15 cellular contexts compared by ENCODE assay signal in genomic region chr16:11412965-11413887, GRCh38.
DNase-seq lines count a peak whose midpoint lies in the region; ATAC-seq, FAIRE-seq and TF ChIP-seq lines count a peak whose summit lies in the region.
"Had no signal": no experiment of that assay in that cellular context is flagged by ENCODE, and none has a peak within 500 bp of the region (broad histone marks: within the 10 kb centered on the region; RNA-seq: fewer than 3 reads in every experiment).

No MANE protein-coding gene starts in this region.

- no peak overlapping the region for H3K4me3 ChIP-seq in HepG2 (replicated peaks in 1 of 3; ENCODE audit: insufficient read depth in 1 of 3, low read depth in 2 of 3, low read length in 3 of 3)
- H3K4me3 ChIP-seq in right lobe of liver = no peak overlapping the region
- no peak overlapping the region for H3K4me3 ChIP-seq in bronchial epithelial cell (ENCODE audit: low read depth, low read length)
- H3K4me3 ChIP-seq in neural progenitor cell = no peak overlapping the region
- no peak overlapping the region for H3K4me3 ChIP-seq in SK-N-SH (ENCODE audit: low read depth in 2 of 2, low read length in 1 of 2)
- no peak overlapping the region for H3K4me3 ChIP-seq in Karpas-422 (ENCODE audit: low read length)
- H3K4me3 ChIP-seq: BLaER1 had no signal

- H3K79me2 ChIP-seq in HepG2 (ENCODE audit: insufficient read depth, low read length) (no peaks in the 10 kb centered on the region), neural progenitor cell (ENCODE audit: low read depth) (no peaks in the 10 kb centered on the region), SK-N-SH (ENCODE audit: insufficient read depth) (no peaks in the 10 kb centered on the region), Karpas-422 (ENCODE audit: low read length) (no peaks in the 10 kb centered on the region)

- ATAC-seq in HepG2 = no peak
- ATAC-seq in right lobe of liver = no peak
- ATAC-seq: HCT116 had no signal

- CTCF ChIA-PET in HepG2 (lab: Yijun Ruan, JAX; ENCODE audit: low intra/inter-chr PET ratio, low total read pairs) = no interaction called here
- CTCF ChIA-PET in SK-N-SH (lab: Yijun Ruan, JAX) = interaction anchor here (0.7 to 11.5 kb wide), 5 partner anchors 16 to 301 kb away, joined by 3 to 107 read pairs (median 3); no protein-coding TSS in a partner anchor

- POLR2A ChIA-PET in HepG2 (lab: Yijun Ruan, JAX) = no interaction called here
- POLR2A ChIA-PET in SK-N-SH (lab: Yijun Ruan, JAX) = no interaction called here

- no peaks in the 10 kb centered on the region for H3K9me3 ChIP-seq in HepG2 (ENCODE audit: low read length)
- no peaks in the 10 kb centered on the region for H3K9me3 ChIP-seq in right lobe of liver
- H3K9me3 ChIP-seq in neural progenitor cell (ENCODE audit: low read depth) = no peaks in the 10 kb centered on the region
- no peaks in the 10 kb centered on the region for H3K9me3 ChIP-seq in SK-N-SH
- H3K9me3 ChIP-seq in Karpas-422 (ENCODE audit: low read length) = no peaks in the 10 kb centered on the region
- H3K9me3 ChIP-seq: BLaER1 had no signal

- H3K4me1 Mint-ChIP-seq in neural progenitor cell = peaks cover 9% of the 10 kb centered on the region
- H3K4me1 Mint-ChIP-seq: CD4-positive, alpha-beta memory T cell had no signal

- TF ChIP-seq CTCF in HepG2 (CRISPR knock-in tag; IDR thresholded peaks at IDR 0.05) = no peak
- TF ChIP-seq CTCF in right lobe of liver (IDR thresholded peaks at IDR 0.05) = no peak
- TF ChIP-seq CTCF in bronchial epithelial cell (IDR thresholded peaks at IDR 0.05; ENCODE audit: insufficient read depth, low read length, severe bottlenecking) = no peak
- TF ChIP-seq CTCF in neural progenitor cell (IDR thresholded peaks at IDR 0.05) = no peak
- no peak for TF ChIP-seq CTCF in SK-N-SH (IDR thresholded peaks at IDR 0.05)

- H3K27me3 ChIP-seq in HepG2 (ENCODE audit: control insufficient read depth in 1 of 2, insufficient read depth in 2 of 2, low read length in 2 of 2) (peaks cover 23 to 55% of the 10 kb centered on the region in 2 experiments), right lobe of liver (no peaks in the 10 kb centered on the region), bronchial epithelial cell (ENCODE audit: control insufficient read depth, insufficient read depth, low read length) (no peaks in the 10 kb centered on the region), neural progenitor cell (no peaks in the 10 kb centered on the region), SK-N-SH (ENCODE audit: insufficient read depth) (no peaks in the 10 kb centered on the region), Karpas-422 (ENCODE audit: low read length) (no peaks in the 10 kb centered on the region)
- H3K27me3 ChIP-seq: BLaER1 had no signal

- no peak overlapping the region for H3K9ac ChIP-seq in HepG2 (ENCODE audit: insufficient read depth, low read depth, low read length)
- no peak overlapping the region for H3K9ac ChIP-seq in neural progenitor cell
- H3K9ac ChIP-seq in SK-N-SH = no peak overlapping the region
- no peak overlapping the region for H3K9ac ChIP-seq in Karpas-422 (ENCODE audit: low read length)
- H3K9ac ChIP-seq: BLaER1 had no signal

- H3K36me3 ChIP-seq in HepG2 (replicated peaks in 1 of 2; ENCODE audit: control insufficient read depth in 1 of 2, insufficient read depth in 2 of 2, low read length in 2 of 2) (no peaks in the 10 kb centered on the region), right lobe of liver (no peaks in the 10 kb centered on the region), bronchial epithelial cell (ENCODE audit: control insufficient read depth, insufficient read depth, low read length) (no peaks in the 10 kb centered on the region), neural progenitor cell (no peaks in the 10 kb centered on the region), SK-N-SH (replicated peaks in 1 of 2; ENCODE audit: control insufficient read depth in 1 of 2, insufficient read depth in 2 of 2, low read length in 1 of 2) (no peaks in the 10 kb centered on the region), Karpas-422 (ENCODE audit: insufficient read depth, low read length) (no peaks in the 10 kb centered on the region)
- H3K36me3 ChIP-seq: BLaER1 had no signal

- in situ Hi-C loops in HepG2 (cut with HindIII; ENCODE audit: extremely low pct_ligation_motif_present, low pct_unique_long_range_greater_than_20kb) = loop anchor here (25.0 kb wide), 1 partner anchor 99 kb away; no protein-coding TSS in a partner anchor

- WGBS in HepG2 (ENCODE audit: low lambda C conversion rate) = 12% methylated on average over 15 of the region's 15 CpGs
- 100% methylated on average over 1 of the region's 15 CpGs for WGBS in right lobe of liver (ENCODE audit: insufficient coverage, low coverage, low lambda C conversion rate, missing lambda C conversion rate)
- WGBS in SK-N-SH (ENCODE audit: low lambda C conversion rate) = 76% methylated on average over 8 of the region's 15 CpGs

- intact Hi-C loops in HepG2 (cut with micrococcal nuclease; ENCODE audit: unreplicated experiment) (no loop called here), right lobe of liver (cut with DNase I) (loop anchor here in 1 of 2 donors (10.0 kb wide), 1 partner anchor 102 kb away; no protein-coding TSS in a partner anchor)

- no peak for DNase-seq in HepG2 (ENCODE audit: low spot score)
- DNase-seq in right lobe of liver = no peak
- no peak for DNase-seq in bronchial epithelial cell (ENCODE audit: low read depth)
- DNase-seq in neural progenitor cell (ENCODE audit: low spot score) = no peak
- DNase-seq in SK-N-SH = no peak
- DNase-seq in kidney glomerular epithelial cell (lab: John Stamatoyannopoulos, UW) = no peak
- no peak for DNase-seq in Karpas-422
- DNase-seq: 8988T; CD4-positive, alpha-beta memory T cell; DMS79 treated with DMSO at 0.1 percent for 48 hours; GF-D8; GOT3 had no signal

- H2AFZ ChIP-seq in HepG2 (ENCODE audit: low read length) = no peak overlapping the region
- no peak overlapping the region for H2AFZ ChIP-seq in neural progenitor cell (replicated peaks)
- H2AFZ ChIP-seq in SK-N-SH (ENCODE audit: low read depth) = no peak overlapping the region
- no peak overlapping the region for H2AFZ ChIP-seq in Karpas-422 (ENCODE audit: low read length)

- H3K4me1 ChIP-seq in HepG2 (ENCODE audit: insufficient read depth, low read length) (peaks cover 1% of the 10 kb centered on the region; the same call in 1 of the 2 replicates), right lobe of liver (no peaks in the 10 kb centered on the region), neural progenitor cell (peaks cover 6% of the 10 kb centered on the region), SK-N-SH (ENCODE audit: control insufficient read depth in 1 of 2, insufficient read depth in 2 of 2, low read depth in 1 of 2, low read length in 1 of 2) (peaks cover 17 to 52% of the 10 kb centered on the region in 2 experiments), Karpas-422 (ENCODE audit: low read length) (peaks cover 7% of the 10 kb centered on the region)

- no TSS peak for BruUV-seq in HepG2 (replicated peaks; lab: Mats Ljungman, UMichigan)

- no peak for TF ChIP-seq EP300 in HepG2 (IDR thresholded peaks at IDR 0.05; ENCODE audit: low read depth in 2 of 2, low read length in 2 of 2)
- TF ChIP-seq EP300 in HepG2 (CRISPR knock-in tag; IDR thresholded peaks at IDR 0.05; ENCODE audit: borderline replicate concordance) = no peak
- TF ChIP-seq EP300 in SK-N-SH (IDR thresholded peaks at IDR 0.05; ENCODE audit: borderline replicate concordance in 1 of 2, low read depth in 1 of 2, low read length in 1 of 2) = no peak

- H3K9me2 ChIP-seq in SK-N-SH (no peaks in the 10 kb centered on the region), Karpas-422 (replicated peaks; ENCODE audit: insufficient read depth, low read length) (no peaks in the 10 kb centered on the region)

- TF ChIP-seq POLR2A in HepG2 (IDR thresholded peaks at IDR 0.05; ENCODE audit: insufficient read depth in 1 of 2, low read depth in 2 of 2, low read length in 2 of 2) (no peak), right lobe of liver (IDR thresholded peaks at IDR 0.05) (no peak)

- H4K20me1 ChIP-seq in HepG2 (ENCODE audit: insufficient read depth, low read length) = no peaks in the 10 kb centered on the region
- no peaks in the 10 kb centered on the region for H4K20me1 ChIP-seq in neural progenitor cell (ENCODE audit: low read depth)
- H4K20me1 ChIP-seq in SK-N-SH (ENCODE audit: insufficient read depth) = no peaks in the 10 kb centered on the region
- H4K20me1 ChIP-seq in Karpas-422 (ENCODE audit: insufficient read depth, low read depth, low read length) = no peaks in the 10 kb centered on the region
- H4K20me1 ChIP-seq: BLaER1 had no signal

- no peak for TF ChIP-seq RAD21 in HepG2 (CRISPR knock-in tag; IDR thresholded peaks at IDR 0.05)
- no peak for TF ChIP-seq RAD21 in SK-N-SH (IDR thresholded peaks at IDR 0.05; ENCODE audit: low read length)

- no peaks in the 10 kb centered on the region for H3F3A ChIP-seq in neural progenitor cell (ENCODE audit: low read depth)
- H3F3A ChIP-seq in SK-N-SH (replicated peaks; ENCODE audit: insufficient read depth) = no peaks in the 10 kb centered on the region

- H3K4me3 Mint-ChIP-seq in neural progenitor cell = no peak overlapping the region
- H3K4me3 Mint-ChIP-seq: CD14-positive monocyte; CD4-positive, alpha-beta memory T cell had no signal

- H3K27ac ChIP-seq in HepG2 (ENCODE audit: extremely low read length, insufficient read depth, low read length) = no peak overlapping the region
- no peak overlapping the region for H3K27ac ChIP-seq in right lobe of liver
- H3K27ac ChIP-seq in neural progenitor cell = no peak overlapping the region
- no peak overlapping the region; a peak in 1 of 4 replicates for H3K27ac ChIP-seq in SK-N-SH (ENCODE audit: low read depth in 2 of 2, low read length in 1 of 2)
- H3K27ac ChIP-seq in Karpas-422 (ENCODE audit: low read length) = no peak overlapping the region
- H3K27ac ChIP-seq: BLaER1 had no signal

- H3K4me2 ChIP-seq in HepG2 (ENCODE audit: low read depth, low read length) = no peak overlapping the region
- H3K4me2 ChIP-seq in neural progenitor cell = no peak overlapping the region
- no peak overlapping the region for H3K4me2 ChIP-seq in SK-N-SH
- no peak overlapping the region for H3K4me2 ChIP-seq in Karpas-422 (ENCODE audit: low read depth, low read length, poor library complexity, severe bottlenecking)

- no peaks in the 10 kb centered on the region for H3K9me3 Mint-ChIP-seq in neural progenitor cell
- H3K9me3 Mint-ChIP-seq: CD4-positive, alpha-beta memory T cell had no signal

- H3K36me3 Mint-ChIP-seq in neural progenitor cell = no peaks in the 10 kb centered on the region

- peaks cover 8% of the 10 kb centered on the region for H3K27me3 Mint-ChIP-seq in neural progenitor cell (ENCODE audit: insufficient read depth, low read depth)
- H3K27me3 Mint-ChIP-seq: CD4-positive, alpha-beta memory T cell had no signal

- no peak for FAIRE-seq in HepG2 (lab: Jason Lieb, UNC)
- peak; percentile 68 for FAIRE-seq in bronchial epithelial cell (lab: Jason Lieb, UNC)

- H3K27ac Mint-ChIP-seq in neural progenitor cell = peak overlapping the region; percentile 92
- H3K27ac Mint-ChIP-seq: CD14-positive monocyte; CD4-positive, alpha-beta memory T cell had no signal

TF ChIP-seq in HepG2, 621 proteins besides CTCF, POLR2A, EP300 and RAD21 (continues in another document):
- TF ChIP-seq NFATC3 (CRISPR knock-in tag; IDR thresholded peaks at IDR 0.05) = no peak
- no peak for TF ChIP-seq ZNF12 (CRISPR knock-in tag; IDR thresholded peaks at IDR 0.05)
